33 cellular contexts compared by ENCODE assay signal in genomic region chr10:42491801-42492200, GRCh38.
"Had no signal": no experiment of that assay in that cellular context is flagged by ENCODE, and none has a peak within 500 bp of the region (broad histone marks: within the 10 kb centered on the region; RNA-seq: fewer than 3 reads in every experiment).

No MANE protein-coding gene starts in this region.

- H3K9me3 ChIP-seq: MG63 had no signal

- H3K27ac ChIP-seq: KMS-11 had no signal

- DNase-seq: Karpas-422, Kasumi-1, MG63, MM.1S, MV-4-11, NCI-H1048, NCI-H1092, NCI-H1092 treated with DMSO at 0.1 percent for 48 hours, NCI-H1105, NCI-H1105 treated with DMSO at 0.1 percent for 48 hours, NCI-H1417, NCI-H1417 treated with DMSO at 0.1 percent for 48 hours, NCI-H1436, NCI-H1436 treated with DMSO at 0.1 percent for 48 hours, NCI-H146, NCI-H1694, NCI-H1694 treated with DMSO at 0.1 percent for 48 hours, NCI-H187, NCI-H187 treated with DMSO at 0.1 percent for 48 hours, NCI-H1930, NCI-H2029, NCI-H2029 treated with DMSO at 0.1 percent for 48 hours, NCI-H2081, NCI-H2081 treated with DMSO at 0.1 percent for 48 hours, NCI-H2107, NCI-H2171, NCI-H2171 treated with DMSO at 0.1 percent for 48 hours, NCI-H2227 treated with DMSO at 0.1 percent for 48 hours, NCI-H345, NCI-H446, NCI-H446 treated with DMSO at 0.1 percent for 48 hours, NCI-H510A had no signal

- H3K9ac ChIP-seq: KMS-11 had no signal

- H3K27me3 ChIP-seq: MG63 had no signal

- H3K4me2 ChIP-seq: KMS-11 had no signal

- H3K4me3 ChIP-seq: MG63 had no signal
